Comparison of ENCODE assay signal across 8 cellular contexts in the genomic region with DNA sequence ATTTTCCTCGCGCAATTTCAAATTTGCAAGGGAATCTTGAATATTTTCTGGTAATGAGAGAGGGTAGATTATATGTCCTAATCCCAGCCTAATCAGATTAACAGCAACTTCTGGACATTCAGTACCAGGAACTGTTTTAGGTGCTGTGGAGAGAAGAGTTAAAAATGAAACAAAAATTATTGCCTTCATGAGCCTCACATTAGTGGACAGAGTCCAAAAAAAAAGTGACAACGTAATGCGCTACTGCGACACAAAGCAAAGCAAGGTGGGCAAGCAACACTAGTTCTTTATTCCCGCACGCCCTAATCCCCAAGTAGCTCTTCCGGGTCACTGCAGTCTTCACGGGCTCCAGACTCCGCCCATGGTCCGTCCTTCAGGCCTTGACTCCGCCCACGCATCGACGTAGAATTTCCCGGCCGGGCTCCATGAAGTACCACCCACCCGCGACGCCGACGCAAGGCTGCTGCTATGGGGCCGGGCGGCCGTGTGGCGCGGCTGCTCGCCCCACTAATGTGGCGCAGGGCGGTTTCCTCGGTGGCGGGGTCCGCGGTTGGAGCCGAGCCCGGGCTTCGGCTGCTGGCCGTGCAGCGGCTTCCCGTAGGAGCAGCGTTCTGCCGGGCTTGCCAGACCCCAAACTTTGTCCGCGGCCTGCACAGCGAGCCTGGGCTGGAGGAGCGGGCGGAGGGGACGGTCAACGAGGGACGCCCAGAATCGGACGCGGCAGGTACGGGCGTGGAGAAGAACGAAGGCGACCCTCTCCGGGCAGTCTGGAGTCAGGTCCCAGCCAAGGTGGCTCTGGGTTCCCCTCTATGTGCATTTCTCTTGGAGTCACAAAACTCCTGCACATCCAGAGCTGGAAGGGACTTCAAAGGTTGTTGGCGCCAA. TPM values are rescaled to one million over a fixed set of nuclear protein-coding genes. Genes with fewer than 3 reads are reported as not detected.
DNase-seq lines count a peak whose midpoint lies in the region; ATAC-seq, FAIRE-seq and TF ChIP-seq lines count a peak whose summit lies in the region.

A gene (plus strand): TSS at position 455 of the 885 bp plus-strand sequence. CDS start 14 bp downstream, at position 469.

- H3K4me3 Mint-ChIP-seq in type B pancreatic cell = peak within 1 kb of the TSS; percentile 94

- H3K9me3 ChIP-seq in adrenal gland (replicated peaks in 1 of 3) = no peaks in the 10 kb centered on the region
- no peaks in the 10 kb centered on the region for H3K9me3 ChIP-seq in heart left ventricle

- H3K36me3 Mint-ChIP-seq in type B pancreatic cell = peaks cover 16% of the 10 kb centered on the region

- no peak for TF ChIP-seq CTCF in adrenal gland (IDR thresholded peaks at IDR 0.05)
- peak in 1 of 12 donors; percentile 12 for TF ChIP-seq CTCF in heart left ventricle (IDR thresholded peaks at IDR 0.05)
- TF ChIP-seq CTCF in type B pancreatic cell (conservative IDR thresholded peaks at IDR 0.05) = no peak

- H3K36me3 ChIP-seq in adrenal gland (replicated peaks in 1 of 2) (no peaks in the 10 kb centered on the region), heart left ventricle (peaks cover 0 to 29% (median 16%) of the 10 kb centered on the region in 9 donors)

- intact Hi-C loops in adrenal gland (cut with DNase I) = no loop called here
- intact Hi-C loops in heart left ventricle (cut with DNase I) = loop anchor here in 3 of 10 donors (5.0 to 10.0 kb wide), 3 partner anchors 194 to 236 kb away; a partner anchor contains a TSS

- H3K4me3 ChIP-seq in adrenal gland (peak within 1 kb of the TSS; percentile 57 to 88 (median 73)), heart left ventricle (peak within 1 kb of the TSS; percentile 78 to 98 (median 86))

- H3K27ac Mint-ChIP-seq in type B pancreatic cell = peak within 1 kb of the TSS; percentile 95

- DNase-seq in GM12892 (ENCODE audit: insufficient read length) (peak; percentile 87), NCI-H146 (lab: John Stamatoyannopoulos, UW) (peak; percentile 98), T-helper 1 cell (peak; percentile 91 to 97 (median 92)), adrenal gland (peak; percentile 94 to 99 (median 98)), heart left ventricle (peak; percentile 96 to 98 (median 98)), pons (ENCODE audit: low spot score) (peak; percentile 97), type B pancreatic cell (ENCODE audit: extremely low spot score, unreplicated experiment) (peak; percentile 93)

- peaks cover 5% of the 10 kb centered on the region for H3K9me3 Mint-ChIP-seq in type B pancreatic cell

- TF ChIP-seq POLR2A in GM12892 (IDR thresholded peaks at IDR 0.05; ENCODE audit: low read depth, low read length) (peak; percentile 94), adrenal gland (IDR thresholded peaks at IDR 0.05) (peak; percentile 86 to 87), heart left ventricle (IDR thresholded peaks at IDR 0.05) (peak; percentile 14 to 90)

- H3K4me1 Mint-ChIP-seq in type B pancreatic cell (ENCODE audit: unreplicated experiment) = peaks cover 27% of the 10 kb centered on the region

- ATAC-seq in HG02852 (IDR thresholded peaks at IDR 0.05; ENCODE audit: unreplicated experiment) (peak; percentile 99), heart left ventricle (peak; percentile 98 to 100 (median 100))

- 1 to 4% (median 2%) methylated on average over 17 to 59 of the region's 59 CpGs for WGBS in adrenal gland, 4 donors
- WGBS in heart left ventricle, 4 donors = 1 to 5% (median 1%) methylated on average over 13 to 59 of the region's 59 CpGs

- no peaks in the 10 kb centered on the region for H3K27me3 ChIP-seq in adrenal gland
- no peaks in the 10 kb centered on the region for H3K27me3 ChIP-seq in heart left ventricle

- peak; percentile 94 for FAIRE-seq in GM12892 (lab: Jason Lieb, UNC)

- H3K4me1 ChIP-seq in adrenal gland (replicated peaks in 1 of 2) (peaks cover 7 to 36% of the 10 kb centered on the region in 2 donors), heart left ventricle (peaks cover 4 to 48% (median 26%) of the 10 kb centered on the region in 12 donors)

- H3K27ac ChIP-seq in adrenal gland (peak within 1 kb of the TSS in 4 of 5 donors; percentile 64 to 90 (median 68)), heart left ventricle (peak within 1 kb of the TSS; percentile 26 to 90 (median 84))

- H3K27me3 Mint-ChIP-seq in type B pancreatic cell = peaks cover 6% of the 10 kb centered on the region

RNA-seq across cellular contexts. Expression of the gene that starts here (rescaled TPM):
- 42.0 TPM for polyA plus RNA-seq in GM12892 (2012; ENCODE audit: missing spikeins)
- total RNA-seq in adrenal gland (100 to 1,000 TPM in 1 of 8 donors, 10 to 100 TPM in 7; 65.3 to 120 (median 79.8) TPM), heart left ventricle (100 to 1,000 TPM in 7 of 9 donors, 10 to 100 TPM in 2; 73.1 to 128 (median 104) TPM), type B pancreatic cell (ENCODE audit: low replicate concordance) (50.0 and 50.5 TPM in 2 replicates)
- polyA plus RNA-seq in adrenal gland (10 to 100 TPM; 31.7 to 68.7 (median 32.6) TPM), heart left ventricle (100 to 1,000 TPM in 1 of 2 donors, 10 to 100 TPM in 1; 40.3 to 118 TPM)

Comparison
In these comparisons a context has a peak if more than half of its experiments do, and no peak if none do; other contexts are left out.
1. Peak in every context shown above with its lines: DNase-seq, ATAC-seq, H3K4me3 ChIP-seq and H3K27ac ChIP-seq.